Comparison of ENCODE assay signal across 10 cellular contexts in genomic region chr16:11104168-11105037, GRCh38.
DNase-seq lines count a peak whose midpoint lies in the region; ATAC-seq and TF ChIP-seq lines count a peak whose summit lies in the region.
"Had no signal": no experiment of that assay in that cellular context is flagged by ENCODE, and none has a peak within 500 bp of the region (broad histone marks: within the 10 kb centered on the region; RNA-seq: fewer than 3 reads in every experiment).

No MANE protein-coding gene starts in this region.

- H3K4me3 Mint-ChIP-seq in WTC11, result no peak overlapping the region

- H3K4me1 Mint-ChIP-seq in WTC11, result peaks cover 13% of the 10 kb centered on the region

- no peak overlapping the region for H3K27ac Mint-ChIP-seq in WTC11

- CTCF ChIA-PET in WTC11 (lab: Charles Lee), result interaction anchor here (1.0 kb wide), 1 partner anchor 133 kb away, joined by 5 read pairs; no protein-coding TSS in a partner anchor

- POLR2A ChIA-PET in WTC11 (lab: Charles Lee), result no interaction called here

- H3K4me1 ChIP-seq in skeletal muscle satellite cell (ENCODE audit: control insufficient read depth, insufficient read depth, low read length), result peaks cover 42% of the 10 kb centered on the region
- peaks cover 4 to 11% of the 10 kb centered on the region in 2 donors for H3K4me1 ChIP-seq in aorta (ENCODE audit: control insufficient read depth in 1 of 2, insufficient read depth in 2 of 2, low read length in 2 of 2)

- no peak for TF ChIP-seq CTCF in brain microvascular endothelial cell (IDR thresholded peaks at IDR 0.05; ENCODE audit: low read depth, low read length, missing control alignments)
- TF ChIP-seq CTCF in WTC11 (IDR thresholded peaks at IDR 0.05), result no peak

- 32 to 39% methylated on average over 4 of the region's 4 CpGs for WGBS in aorta, 2 donors

- in situ Hi-C loops in brain microvascular endothelial cell (cut with HindIII; ENCODE audit: low pct_ligation_motif_present, low sequenced_read_pairs), result no loop called here

- H3K27me3 Mint-ChIP-seq in WTC11 (ENCODE audit: low read depth), result no peaks in the 10 kb centered on the region

- no peaks in the 10 kb centered on the region for H3K36me3 Mint-ChIP-seq in WTC11

- peak overlapping the region; percentile 69 for H3K27ac ChIP-seq in brain microvascular endothelial cell
- H3K27ac ChIP-seq in aorta (ENCODE audit: low read depth in 1 of 2, low read length in 2 of 2), result peak overlapping the region in 1 of 2 donors; percentile 55

- H3K9me3 Mint-ChIP-seq in WTC11, result no peaks in the 10 kb centered on the region

- no peaks in the 10 kb centered on the region for H3K36me3 ChIP-seq in brain microvascular endothelial cell (replicated peaks)
- H3K36me3 ChIP-seq in skeletal muscle satellite cell (ENCODE audit: insufficient read depth, low read length), result no peaks in the 10 kb centered on the region
- H3K36me3 ChIP-seq in aorta (ENCODE audit: control insufficient read depth in 1 of 2, insufficient read depth in 2 of 2, low read length in 1 of 2), result no peaks in the 10 kb centered on the region

- no peak for DNase-seq in brain microvascular endothelial cell
- no peak for DNase-seq in WTC11 (ENCODE audit: low spot score)
- DNase-seq in NCI-H2196 treated with DMSO at 0.1 percent for 48 hours (lab: John Stamatoyannopoulos, UW; ENCODE audit: unreplicated experiment), result no peak
- DNase-seq in aorta, result no peak
- DNase-seq: NCI-H1694; stimulated activated CD4-positive, alpha-beta T cell treated with anti-CD3 and anti-CD28 coated beads, Interleukin-2, amount 100 ng/mL, for 24 hours had no signal

- H3K9me3 ChIP-seq in skeletal muscle satellite cell (replicated peaks; ENCODE audit: low read length) (no peaks in the 10 kb centered on the region), aorta (ENCODE audit: control insufficient read depth, low read length) (no peaks in the 10 kb centered on the region)

- H3K4me3 ChIP-seq in brain microvascular endothelial cell (ENCODE audit: low read depth, low read length), result no peak overlapping the region
- no peak overlapping the region for H3K4me3 ChIP-seq in skeletal muscle satellite cell (ENCODE audit: low read length)
- no peak overlapping the region for H3K4me3 ChIP-seq in aorta (ENCODE audit: low read length in 2 of 2)

- intact Hi-C loops in aorta (cut with DNase I), result loop anchor here in 1 of 2 donors (10.0 kb wide), 2 partner anchors 130 to 150 kb away; partner anchors contain the start of gene SOCS1

- H3K9ac ChIP-seq in skeletal muscle satellite cell (ENCODE audit: low read depth, low read length), result peak overlapping the region; percentile 33

- ATAC-seq in GM19043 (IDR thresholded peaks at IDR 0.05; ENCODE audit: low read depth, unreplicated experiment) (peak; percentile 22), HG03108 (IDR thresholded peaks at IDR 0.05; ENCODE audit: unreplicated experiment) (peak; percentile 25), WTC11 (no peak), aorta (ENCODE audit: low FRiP score) (no peak), HG02970 (IDR thresholded peaks at IDR 0.05; ENCODE audit: low FRiP score, unreplicated experiment) (no peak)

- no peaks in the 10 kb centered on the region for H3K27me3 ChIP-seq in brain microvascular endothelial cell (replicated peaks)
- H3K27me3 ChIP-seq in skeletal muscle satellite cell (ENCODE audit: control insufficient read depth, insufficient read depth, low read length), result no peaks in the 10 kb centered on the region
- no peaks in the 10 kb centered on the region for H3K27me3 ChIP-seq in aorta (ENCODE audit: control insufficient read depth in 1 of 2, insufficient read depth in 2 of 2, low read length in 1 of 2)

- peak overlapping the region; percentile 44 for H3K4me2 ChIP-seq in skeletal muscle satellite cell (ENCODE audit: low read length)

TF ChIP-seq in WTC11, 78 proteins besides CTCF, POLR2A, EP300 and RAD21 (continues in another document):
- no peak for TF ChIP-seq FOXK1 (CRISPR knock-in tag; IDR thresholded peaks at IDR 0.05)
- no peak for TF ChIP-seq ATF6 (CRISPR knock-in tag; IDR thresholded peaks at IDR 0.05)
- TF ChIP-seq ERG (CRISPR knock-in tag; IDR thresholded peaks at IDR 0.05), result no peak
- TF ChIP-seq CDX4 (CRISPR knock-in tag; IDR thresholded peaks at IDR 0.05; ENCODE audit: borderline replicate concordance), result no peak
- no peak for TF ChIP-seq IRF1 (CRISPR knock-in tag; IDR thresholded peaks at IDR 0.05)
- no peak for TF ChIP-seq ZBTB21 (CRISPR knock-in tag; IDR thresholded peaks at IDR 0.05; ENCODE audit: borderline replicate concordance)
- no peak for TF ChIP-seq FOXP4 (CRISPR knock-in tag; IDR thresholded peaks at IDR 0.05)
- TF ChIP-seq RELA (CRISPR knock-in tag; IDR thresholded peaks at IDR 0.05; ENCODE audit: borderline replicate concordance), result no peak
- TF ChIP-seq SMAD3 (CRISPR knock-in tag; IDR thresholded peaks at IDR 0.05; ENCODE audit: borderline replicate concordance), result no peak
- TF ChIP-seq MLX (CRISPR knock-in tag; IDR thresholded peaks at IDR 0.05), result no peak
- TF ChIP-seq NFYB (CRISPR knock-in tag; conservative IDR thresholded peaks at IDR 0.05; ENCODE audit: low read depth), result no peak
- TF ChIP-seq SOX15 (CRISPR knock-in tag; IDR thresholded peaks at IDR 0.05), result no peak
- TF ChIP-seq JAZF1 (CRISPR knock-in tag; IDR thresholded peaks at IDR 0.05), result no peak
- no peak for TF ChIP-seq GRHL2 (CRISPR knock-in tag; IDR thresholded peaks at IDR 0.05; ENCODE audit: insufficient replicate concordance, severe bottlenecking)
- TF ChIP-seq CREB1 (CRISPR knock-in tag; IDR thresholded peaks at IDR 0.05), result no peak
- TF ChIP-seq MAX (CRISPR knock-in tag; IDR thresholded peaks at IDR 0.05), result no peak

Comparison
In these comparisons a context has a peak if more than half of its experiments do, and no peak if none do; other contexts are left out.
1. ATAC-seq: peak in GM19043 (single experiment) and HG03108 (single experiment); none in WTC11 (single experiment), aorta (single experiment) and HG02970 (single experiment).